In the genomic region with DNA sequence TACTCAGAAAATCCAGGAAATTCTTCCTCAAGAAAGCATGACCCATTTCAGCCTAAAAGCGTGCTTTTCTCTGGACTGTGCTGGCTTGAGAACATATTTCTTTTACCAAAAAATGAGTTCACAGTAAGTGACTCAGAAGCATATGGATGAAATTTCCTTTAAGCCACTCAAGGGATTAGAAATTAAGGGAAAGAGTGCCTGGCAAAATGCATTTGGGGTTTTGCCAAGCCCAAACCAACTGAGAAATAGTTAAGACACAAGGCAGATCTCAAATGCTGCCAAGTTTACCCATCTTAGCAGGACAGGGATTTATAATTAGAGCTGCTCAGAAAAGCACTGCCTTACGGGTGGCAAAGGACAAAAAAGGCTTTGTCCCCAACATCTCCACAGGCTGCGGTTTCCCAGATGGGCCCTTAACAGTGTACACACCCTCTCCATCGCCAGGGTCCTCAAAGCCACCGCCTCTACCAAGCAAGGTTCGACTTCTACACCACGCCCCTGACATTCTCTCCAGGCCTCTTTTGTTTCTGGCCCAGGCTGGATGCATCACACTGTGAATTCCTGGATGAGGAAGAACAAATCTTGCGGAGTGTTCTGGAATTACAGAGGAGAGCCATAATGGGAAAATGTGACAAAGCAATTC, we compare ENCODE assay signal across 2 cellular contexts.
TF ChIP-seq lines count a peak whose summit lies in the region.

No MANE protein-coding gene starts in this region.

TF ChIP-seq in GM23338, 12 proteins besides CTCF, POLR2A, EP300 and RAD21 (continues in another document):
- TF ChIP-seq JUNB (IDR thresholded peaks at IDR 0.05; ENCODE audit: unreplicated experiment) = no peak
- no peak for TF ChIP-seq STAT1 (IDR thresholded peaks at IDR 0.05; ENCODE audit: unreplicated experiment)
- no peak for TF ChIP-seq ZNF331 (CRISPR knock-in tag; IDR thresholded peaks at IDR 0.05; ENCODE audit: low read depth)
- no peak for TF ChIP-seq NANOG (IDR thresholded peaks at IDR 0.05; ENCODE audit: borderline replicate concordance)
- no peak for TF ChIP-seq EZH2phosphoT487 (IDR thresholded peaks at IDR 0.05; ENCODE audit: unreplicated experiment)
- TF ChIP-seq CREB1 (CRISPR knock-in tag; IDR thresholded peaks at IDR 0.05; ENCODE audit: low read depth) = no peak
- TF ChIP-seq ETS1 (IDR thresholded peaks at IDR 0.05) = no peak
- no peak for TF ChIP-seq EZH2 (IDR thresholded peaks at IDR 0.05; ENCODE audit: low read depth, unreplicated experiment)
- no peak for TF ChIP-seq REST (IDR thresholded peaks at IDR 0.05; ENCODE audit: unreplicated experiment)
- TF ChIP-seq ZNF114 (CRISPR knock-in tag; IDR thresholded peaks at IDR 0.05) = no peak

TF ChIP-seq in HepG2, 621 proteins besides CTCF, POLR2A, EP300 and RAD21:
- no peak for TF ChIP-seq XBP1 (CRISPR knock-in tag; IDR thresholded peaks at IDR 0.05)
